Comparison of ENCODE assay signal across 1 cellular context in genomic region chr6:96468281-96468680, GRCh38.
TF ChIP-seq lines count a peak whose summit lies in the region.

No MANE protein-coding gene starts in this region.

TF ChIP-seq in H1, 55 proteins besides CTCF, POLR2A, EP300 and RAD21:
- no peak for TF ChIP-seq JUN (IDR thresholded peaks at IDR 0.05; ENCODE audit: low read depth, low read length)
TF ChIP-seq in H1: peak in this region for 0.
